In genomic region chr11:125022551-125022950, GRCh38 we compare ENCODE assay signal across 27 cellular contexts. TPM values are rescaled to one million over a fixed set of nuclear protein-coding genes. Genes with fewer than 3 reads are reported as not detected.
DNase-seq lines count a peak whose midpoint lies in the region; ATAC-seq, FAIRE-seq and TF ChIP-seq lines count a peak whose summit lies in the region.
"Had no signal": no experiment of that assay in that cellular context is flagged by ENCODE, and none has a peak within 500 bp of the region (broad histone marks: within the 10 kb centered on the region; RNA-seq: fewer than 3 reads in every experiment).

No MANE protein-coding gene starts in this region.

- H3K79me2 ChIP-seq in keratinocyte (ENCODE audit: control insufficient read depth, insufficient read depth, low read length): no peaks in the 10 kb centered on the region

- H3K27me3 ChIP-seq in keratinocyte (ENCODE audit: control insufficient read depth, extremely low read depth, insufficient read depth, low read length): no peaks in the 10 kb centered on the region
- H3K27me3 ChIP-seq: SJSA1 had no signal

- H3K9me3 ChIP-seq in keratinocyte (ENCODE audit: control insufficient read depth, low read depth, low read length): no peaks in the 10 kb centered on the region
- H3K9me3 ChIP-seq: A549, HAP-1, SJSA1 had no signal

- no peak overlapping the region for H3K4me3 ChIP-seq in keratinocyte (ENCODE audit: control insufficient read depth in 2 of 3, extremely low read depth in 1 of 3, insufficient read depth in 2 of 3, low read depth in 1 of 3, low read length in 3 of 3)
- H3K4me3 ChIP-seq: A549, HAP-1, SJSA1 had no signal

- in situ Hi-C loops in SK-MEL-5 (cut with HindIII; ENCODE audit: low pct_unique_long_range_greater_than_20kb, low sequenced_read_pairs): no loop called here

- no peak for FAIRE-seq in keratinocyte (lab: Jason Lieb, UNC)
- FAIRE-seq: A549, GM12892 had no signal

- H3K27ac ChIP-seq in keratinocyte (ENCODE audit: control insufficient read depth, insufficient read depth, low read length): no peak overlapping the region
- H3K27ac ChIP-seq: A549, C4-2B, SJSA1 had no signal

- peak; percentile 2 for DNase-seq in ELR (ENCODE audit: low read depth)
- peak; percentile 53 for DNase-seq in SK-MEL-5 (ENCODE audit: low read depth, low spot score)
- no peak for DNase-seq in keratinocyte (ENCODE audit: low read depth, low spot score)
- no peak for DNase-seq in NK-92 treated with Interleukin-12 subunit alpha and Interleukin-12 subunit beta, amount 100 ng/mL, for 24 hours (lab: John Stamatoyannopoulos, UW)
- no peak for DNase-seq in NCI-H69 (lab: John Stamatoyannopoulos, UW)
- DNase-seq in NCI-H748 treated with DMSO at 0.1 percent for 48 hours (lab: John Stamatoyannopoulos, UW): no peak
- DNase-seq: CD8-positive, alpha-beta T cell; DMS 273 treated with DMSO at 0.1 percent for 48 hours; DMS79 treated with DMSO at 0.1 percent for 48 hours; GOT3; HFFc6; NCI-H1092 treated with DMSO at 0.1 percent for 48 hours; NCI-H1436; NCI-H187; NCI-H2171 treated with DMSO at 0.1 percent for 48 hours; NCI-H345; NCI-H510A treated with DMSO at 0.1 percent for 48 hours; NCI-H774; Right ventricle myocardium superior; RPMI8226; T-helper 1 cell had no signal

- no peaks in the 10 kb centered on the region for H3K9me1 ChIP-seq in keratinocyte (ENCODE audit: control insufficient read depth, extremely low read depth, insufficient read depth, low read length)

- H3K4me1 ChIP-seq in keratinocyte (ENCODE audit: control insufficient read depth, extremely low read depth, insufficient read depth, low read length): no peaks in the 10 kb centered on the region
- H3K4me1 ChIP-seq: HAP-1, SJSA1 had no signal

- no peak for ATAC-seq in HG03097 (IDR thresholded peaks at IDR 0.05; ENCODE audit: low FRiP score, unreplicated experiment)
- ATAC-seq: A549; CD8-positive, alpha-beta T cell had no signal

- no peaks in the 10 kb centered on the region for H3K36me3 ChIP-seq in keratinocyte (ENCODE audit: control insufficient read depth in 2 of 2, extremely low read depth in 1 of 2, insufficient read depth in 2 of 2, low read length in 2 of 2)
- H3K36me3 ChIP-seq: HAP-1, SJSA1 had no signal

- no peak overlapping the region for H3K4me2 ChIP-seq in keratinocyte (ENCODE audit: control insufficient read depth, extremely low read depth, insufficient read depth, low read depth, low read length)
- H3K4me2 ChIP-seq: A549 had no signal

- dilution Hi-C loops in keratinocyte (cut with MboI; ENCODE audit: extremely low pct_ligation_motif_present, low sequenced_read_pairs): no loop called here

- H4K20me1 ChIP-seq in keratinocyte (ENCODE audit: control insufficient read depth, extremely low read depth, insufficient read depth, low read length): no peaks in the 10 kb centered on the region

- H2AFZ ChIP-seq in keratinocyte (ENCODE audit: control insufficient read depth, low read length): peak overlapping the region; percentile 56

- TF ChIP-seq CTCF in keratinocyte (optimal IDR thresholded peaks at IDR 0.05 in 1 of 3, IDR thresholded peaks at IDR 0.05 in 1 of 3, conservative IDR thresholded peaks at IDR 0.05 in 1 of 3; ENCODE audit: extremely low read depth in 1 of 3, insufficient read depth in 2 of 3, low read length in 3 of 3): no peak

- H3K9ac ChIP-seq in keratinocyte (ENCODE audit: control insufficient read depth, extremely low read depth, insufficient read depth, low read length): no peak overlapping the region

RNA-seq across cellular contexts. Expression of gene SLC37A2, which starts 40.6 kb away (rescaled TPM):
- total RNA-seq in SK-MEL-5 (2014; rRNA removed; shearing (Covaris generic)): 184 TPM in 2 replicates
- 157 and 194 TPM in 2 replicates for polyA plus RNA-seq in SK-MEL-5 (2015; cell fraction: cytosol; rRNA removed)
- polyA plus RNA-seq in SK-MEL-5 (2015; cell fraction: nucleus; rRNA removed): 207 and 219 TPM in 2 replicates
- polyA plus RNA-seq in keratinocyte: 21.0 to 23.4 TPM (median 21.7 TPM) in 3 replicates
- 23.5 TPM for polyA plus RNA-seq in keratinocyte (2011; ENCODE audit: low read depth)
- polyA plus RNA-seq in keratinocyte (2011; cell fraction: cytosol; rRNA removed): 10.6 and 12.1 TPM in 2 replicates
- polyA plus RNA-seq in keratinocyte (2011; cell fraction: nucleus; rRNA removed): 29.3 and 30.3 TPM in 2 replicates
- polyA plus RNA-seq in keratinocyte (2012; ENCODE audit: low replicate concordance): 20.7 and 50.5 TPM in 2 replicates
- 27.3 to 36.0 TPM (median 30.6 TPM) in 3 replicates for polyA minus RNA-seq in keratinocyte
- polyA minus RNA-seq in keratinocyte (2011; cell fraction: cytosol; rRNA and poly(A)+ RNA removed): 17.3 TPM
- 27.3 and 31.5 TPM in 2 replicates for polyA minus RNA-seq in keratinocyte (2011; cell fraction: nucleus; rRNA and poly(A)+ RNA removed)

Comparison
In these comparisons a context has a peak if more than half of its experiments do, and no peak if none do; other contexts are left out.
1. DNase-seq: peak in ELR (single experiment) and SK-MEL-5 (single experiment); none in keratinocyte (single experiment), NK-92 treated with Interleukin-12 subunit alpha and Interleukin-12 subunit beta, amount 100 ng/mL, for 24 hours (single experiment), NCI-H69 (single experiment) and NCI-H748 treated with DMSO at 0.1 percent for 48 hours (single experiment).